ENCODE assay signal across 16 cellular contexts in genomic region chr3:46461971-46462910, GRCh38. TPM values are rescaled to one million over a fixed set of nuclear protein-coding genes. Genes with fewer than 3 reads are reported as not detected.
DNase-seq lines count a peak whose midpoint lies in the region; ATAC-seq, FAIRE-seq and TF ChIP-seq lines count a peak whose summit lies in the region.
"Had no signal": no experiment of that assay in that cellular context is flagged by ENCODE, and none has a peak within 500 bp of the region (broad histone marks: within the 10 kb centered on the region; RNA-seq: fewer than 3 reads in every experiment).

No MANE protein-coding gene starts in this region.

- no peaks in the 10 kb centered on the region for H3K9me3 Mint-ChIP-seq in stimulated activated memory B cell treated with anti-CD40 and anti-IgM and Interleukin-4, amounts not matched to agents 10 μg/mL and 1 μg/mL and 100 μg/mL, for 72 hours
- H3K9me3 Mint-ChIP-seq: central memory CD8-positive, alpha-beta T cell had no signal

- peak overlapping the region in 1 of 2 donors; percentile 25 for H3K4me3 ChIP-seq in right atrium auricular region
- H3K4me3 ChIP-seq: thoracic aorta had no signal

- peaks cover 6 to 8% of the 10 kb centered on the region in 2 donors for H3K27me3 ChIP-seq in right atrium auricular region

- no peaks in the 10 kb centered on the region for H3K4me1 Mint-ChIP-seq in stimulated activated memory B cell treated with anti-CD40 and anti-IgM and Interleukin-4, amounts not matched to agents 10 μg/mL and 1 μg/mL and 100 μg/mL, for 72 hours
- H3K4me1 Mint-ChIP-seq: central memory CD8-positive, alpha-beta T cell had no signal

- peaks cover 0 to 29% of the 10 kb centered on the region in 2 donors for H3K4me1 ChIP-seq in right atrium auricular region

- H3K36me3 ChIP-seq in right atrium auricular region = no peaks in the 10 kb centered on the region
- H3K36me3 ChIP-seq: thoracic aorta had no signal

- peak; percentile 6 for ATAC-seq in stimulated activated memory B cell treated with anti-CD40 and anti-IgM and Interleukin-4, amounts not matched to agents 10 μg/mL and 1 μg/mL and 100 μg/mL, for 72 hours
- ATAC-seq in HG03039 (IDR thresholded peaks at IDR 0.05; ENCODE audit: unreplicated experiment) = no peak

- DNase-seq in NCI-H748 (lab: John Stamatoyannopoulos, UW; ENCODE audit: unreplicated experiment) (peak; percentile 4), NCI-H748 treated with DMSO at 0.1 percent for 48 hours (lab: John Stamatoyannopoulos, UW) (no peak), SW480 (ENCODE audit: low spot score) (peak; percentile 16), right atrium auricular region (ENCODE audit: low spot score) (peak; percentile 42), H4 (ENCODE audit: low spot score) (no peak), RCC 7860 (ENCODE audit: low spot score) (no peak)
- DNase-seq: hippocampal formation; stimulated activated CD4-positive, alpha-beta T cell treated with anti-CD3 and anti-CD28 coated beads, Interleukin-2, amount 100 ng/mL, for 48 hours had no signal

- no peak overlapping the region for H3K27ac Mint-ChIP-seq in stimulated activated memory B cell treated with anti-CD40 and anti-IgM and Interleukin-4, amounts not matched to agents 10 μg/mL and 1 μg/mL and 100 μg/mL, for 72 hours

- peaks cover 71% of the 10 kb centered on the region for H3K27me3 Mint-ChIP-seq in stimulated activated memory B cell treated with anti-CD40 and anti-IgM and Interleukin-4, amounts not matched to agents 10 μg/mL and 1 μg/mL and 100 μg/mL, for 72 hours

- no peaks in the 10 kb centered on the region for H3K36me3 Mint-ChIP-seq in stimulated activated memory B cell treated with anti-CD40 and anti-IgM and Interleukin-4, amounts not matched to agents 10 μg/mL and 1 μg/mL and 100 μg/mL, for 72 hours

- no peak overlapping the region for H3K4me3 Mint-ChIP-seq in stimulated activated memory B cell treated with anti-CD40 and anti-IgM and Interleukin-4, amounts not matched to agents 10 μg/mL and 1 μg/mL and 100 μg/mL, for 72 hours
- H3K4me3 Mint-ChIP-seq: central memory CD8-positive, alpha-beta T cell had no signal

- H3K27ac ChIP-seq in right atrium auricular region = peak overlapping the region; percentile 21 to 50
- H3K27ac ChIP-seq: thoracic aorta had no signal

- H3K9me3 ChIP-seq in right atrium auricular region = no peaks in the 10 kb centered on the region
- H3K9me3 ChIP-seq: thoracic aorta had no signal

- FAIRE-seq in RCC 7860 (lab: Jason Lieb, UNC) = no peak
- FAIRE-seq: G401.6 had no signal

- TF ChIP-seq CTCF in right atrium auricular region (IDR thresholded peaks at IDR 0.05) = peak in 1 of 2 donors; percentile 28

RNA-seq across cellular contexts. Expression of gene LTF, which starts 2.5 kb away (rescaled TPM):
- total RNA-seq in right atrium auricular region = 1 to 10 TPM in 1 of 2 donors, under 1 TPM in 1; 0.51 to 1.8 TPM
- total RNA-seq in H4 (2014; rRNA removed; shearing (Covaris generic)) = not detected in 2 replicates
- total RNA-seq: A172; T-helper 1 cell treated with Interleukin-12 subunit alpha and Interleukin-12 subunit beta and Interleukin-4 antibody, amounts not matched to agents 30 ng/mL and 1 ng/mL, for 36 hours had no signal

RNA-seq across cellular contexts. Expression of gene RTP3, which starts 35.5 kb away (rescaled TPM):
- total RNA-seq in right atrium auricular region = not detected
- 0.06 and 0.41 TPM in 2 replicates for total RNA-seq in H4 (2014; rRNA removed; shearing (Covaris generic))
- total RNA-seq: A172; HT-29; T-helper 1 cell treated with Interleukin-12 subunit alpha and Interleukin-12 subunit beta and Interleukin-4 antibody, amounts not matched to agents 30 ng/mL and 1 ng/mL, for 36 hours; thoracic aorta had no signal

RNA-seq across cellular contexts. Expression of gene CCRL2, which starts 55.2 kb away (rescaled TPM):
- total RNA-seq in right atrium auricular region = 1 to 10 TPM in 1 of 2 donors, under 1 TPM in 1; 0.89 to 4.2 TPM
- 0.46 and 6.6 TPM in 2 replicates for total RNA-seq in H4 (2014; rRNA removed; shearing (Covaris generic))
- total RNA-seq: A172 had no signal

Comparison
In these comparisons a context has a peak if more than half of its experiments do, and no peak if none do; other contexts are left out.
1. DNase-seq: peak in NCI-H748 (single experiment), SW480 (single experiment) and right atrium auricular region (single experiment); none in NCI-H748 treated with DMSO at 0.1 percent for 48 hours (single experiment), H4 (single experiment) and RCC 7860 (single experiment).